18 cellular contexts compared by ENCODE assay signal in the genomic region with DNA sequence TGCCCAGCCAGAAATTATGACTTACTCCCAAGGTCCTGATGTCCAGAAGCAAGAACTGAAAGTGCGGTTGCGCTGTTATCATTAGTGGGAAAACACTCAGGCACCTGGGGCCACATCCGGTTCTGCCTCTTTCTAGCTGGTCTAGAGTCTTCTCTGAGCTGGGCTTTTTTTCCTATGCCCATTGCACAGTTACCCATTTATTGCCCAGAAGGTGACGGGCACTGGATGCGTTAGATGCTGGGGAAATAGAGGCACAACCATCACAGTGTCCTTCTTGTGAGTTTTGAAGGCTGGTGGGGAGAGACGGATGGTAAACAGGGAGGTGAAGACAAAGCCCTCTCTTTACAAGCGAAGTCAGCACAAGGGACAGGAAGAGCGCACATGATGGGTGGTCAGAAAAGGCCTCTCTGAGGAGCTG. TPM values are rescaled to one million over a fixed set of nuclear protein-coding genes. Genes with fewer than 3 reads are reported as not detected.
DNase-seq lines count a peak whose midpoint lies in the region; ATAC-seq lines count a peak whose summit lies in the region.
"Had no signal": no experiment of that assay in that cellular context is flagged by ENCODE, and none has a peak within 500 bp of the region (broad histone marks: within the 10 kb centered on the region; RNA-seq: fewer than 3 reads in every experiment).

No MANE protein-coding gene starts in this region.

- H3K27me3 Mint-ChIP-seq in stimulated activated naive B cell treated with anti-CD40 and anti-IgM and Interleukin-4, amounts not matched to agents 10 μg/mL and 1 μg/mL and 100 μg/mL, for 72 hours: no peaks in the 10 kb centered on the region

- peaks cover 3 to 5% of the 10 kb centered on the region in 2 donors for H3K9me3 Mint-ChIP-seq in stimulated activated naive B cell treated with anti-CD40 and anti-IgM and Interleukin-4, amounts not matched to agents 10 μg/mL and 1 μg/mL and 100 μg/mL, for 72 hours
- H3K9me3 Mint-ChIP-seq: T-cell had no signal

- H3K4me1 Mint-ChIP-seq in stimulated activated naive B cell treated with anti-CD40 and anti-IgM and Interleukin-4, amounts not matched to agents 10 μg/mL and 1 μg/mL and 100 μg/mL, for 72 hours: peaks cover 66 to 94% of the 10 kb centered on the region in 2 donors

- H3K27ac Mint-ChIP-seq in stimulated activated naive B cell treated with anti-CD40 and anti-IgM and Interleukin-4, amounts not matched to agents 10 μg/mL and 1 μg/mL and 100 μg/mL, for 72 hours: peak overlapping the region; percentile 99

- H3K4me3 Mint-ChIP-seq in stimulated activated naive B cell treated with anti-CD40 and anti-IgM and Interleukin-4, amounts not matched to agents 10 μg/mL and 1 μg/mL and 100 μg/mL, for 72 hours: peak overlapping the region; percentile 62 to 71
- H3K4me3 Mint-ChIP-seq: T-cell had no signal

- H3K36me3 Mint-ChIP-seq in stimulated activated naive B cell treated with anti-CD40 and anti-IgM and Interleukin-4, amounts not matched to agents 10 μg/mL and 1 μg/mL and 100 μg/mL, for 72 hours: peaks cover 32 to 52% of the 10 kb centered on the region in 2 donors
- H3K36me3 Mint-ChIP-seq: T-cell had no signal

- DNase-seq in NK-92 treated with Interleukin-12 subunit alpha and Interleukin-12 subunit beta, amount 100 ng/mL, for 24 hours (lab: John Stamatoyannopoulos, UW): peak; percentile 25
- DNase-seq in NK-92 (lab: John Stamatoyannopoulos, UW; ENCODE audit: unreplicated experiment) (no peak), RPMI8226 (peak; percentile 73), SK-N-DZ (ENCODE audit: low spot score) (no peak)
- DNase-seq in stimulated activated naive B cell treated with anti-CD40 and anti-IgM and Interleukin-4, amounts not matched to agents 10 μg/mL and 1 μg/mL and 100 μg/mL, for 72 hours: no peak
- DNase-seq in stimulated activated naive CD4-positive, alpha-beta T cell treated with Interleukin-2 at 50 U/mL for 16 hours (lab: John Stamatoyannopoulos, UW): no peak
- DNase-seq: activated CD4-positive, CD25-positive, alpha-beta regulatory T cell treated with anti-CD3 and anti-CD28 coated beads, Interleukin-2, amount 50 U/mL, for 72 hours; amygdala; Caco-2; cortex of kidney; NCI-H1092; NCI-H2227 treated with DMSO at 0.1 percent for 48 hours; substantia nigra had no signal

- ATAC-seq in HG02763 (IDR thresholded peaks at IDR 0.05; ENCODE audit: unreplicated experiment) (peak; percentile 35), GM19455 (IDR thresholded peaks at IDR 0.05; ENCODE audit: unreplicated experiment) (no peak)
- no peak for ATAC-seq in stimulated activated naive B cell treated with anti-CD40 and anti-IgM and Interleukin-4, amounts not matched to agents 10 μg/mL and 1 μg/mL and 100 μg/mL, for 72 hours (replicated peaks)
- ATAC-seq: Panc1 had no signal

RNA-seq across cellular contexts. Expression of a gene that starts 37.7 kb away (rescaled TPM):
- polyA plus RNA-seq in SK-N-DZ (2014; cell fraction: cytosol; rRNA removed): 0.03 and 0.44 TPM in 2 replicates
- polyA plus RNA-seq in SK-N-DZ (2014; cell fraction: nucleus; rRNA removed): 0.11 and 0.12 TPM in 2 replicates
- polyA plus RNA-seq: neural cell had no signal

Comparison
In these comparisons a context has a peak if more than half of its experiments do, and no peak if none do; other contexts are left out.
1. DNase-seq: peak in NK-92 treated with Interleukin-12 subunit alpha and Interleukin-12 subunit beta, amount 100 ng/mL, for 24 hours (single experiment) and RPMI8226 (single experiment); none in NK-92 (single experiment), stimulated activated naive B cell treated with anti-CD40 and anti-IgM and Interleukin-4, amounts not matched to agents 10 μg/mL and 1 μg/mL and 100 μg/mL, for 72 hours (single experiment), SK-N-DZ (single experiment) and stimulated activated naive CD4-positive, alpha-beta T cell treated with Interleukin-2 at 50 U/mL for 16 hours (single experiment).